In genomic region chr7:83366629-83367028, GRCh38 we compare ENCODE assay signal across 19 cellular contexts.
DNase-seq lines count a peak whose midpoint lies in the region; ATAC-seq and TF ChIP-seq lines count a peak whose summit lies in the region.
"Had no signal": no experiment of that assay in that cellular context is flagged by ENCODE, and none has a peak within 500 bp of the region (broad histone marks: within the 10 kb centered on the region; RNA-seq: fewer than 3 reads in every experiment).

No MANE protein-coding gene starts in this region.

- no peak overlapping the region for H3K27ac ChIP-seq in SK-N-SH (ENCODE audit: low read depth in 2 of 2, low read length in 1 of 2)
- H3K27ac ChIP-seq in psoas muscle: no peak overlapping the region
- H3K27ac ChIP-seq in lower lobe of right lung: no peak overlapping the region
- H3K27ac ChIP-seq: ovary, SK-N-MC, transverse colon had no signal

- CTCF ChIA-PET in SK-N-SH (lab: Yijun Ruan, JAX): interaction anchor here (0.7 to 1.7 kb wide), 11 partner anchors 11 to 628 kb away, joined by 3 to 9 read pairs (median 4); no protein-coding TSS in a partner anchor

- DNase-seq in NCI-H1417 (lab: John Stamatoyannopoulos, UW): peak in 2 of 3 experiments; percentile 22 to 27
- DNase-seq in NCI-H1417 treated with DMSO at 0.1 percent for 48 hours (lab: John Stamatoyannopoulos, UW): no peak
- no peak for DNase-seq in LNCaP clone FGC (ENCODE audit: low read depth)
- no peak for DNase-seq in SK-N-SH
- DNase-seq in activated CD4-positive, CD25-positive, alpha-beta regulatory T cell treated with anti-CD3 and anti-CD28 coated beads, Interleukin-2, amount 50 U/mL, for 72 hours: no peak
- DNase-seq in psoas muscle: no peak
- no peak for DNase-seq in lower lobe of right lung
- DNase-seq: activated CD4-positive, alpha-beta T cell treated with anti-CD3 and anti-CD28 coated beads for 36 hours; activated T-cell treated with anti-CD3 and anti-CD28 coated beads, Interleukin-2, amount 50 U/mL, for 24 hours; amniotic stem cell; Caco-2; dermis blood vessel endothelial cell; KG1; ovary; stimulated activated CD8-positive, alpha-beta memory T cell treated with anti-CD3 and anti-CD28 coated beads, Interleukin-4, amount 100 ng/mL, for 48 hours; transverse colon had no signal

- H4K20me1 ChIP-seq in SK-N-SH (ENCODE audit: insufficient read depth): no peaks in the 10 kb centered on the region

- H3K4me1 ChIP-seq in SK-N-SH (ENCODE audit: control insufficient read depth in 1 of 2, insufficient read depth in 2 of 2, low read depth in 1 of 2, low read length in 1 of 2) (no peaks in the 10 kb centered on the region; a peak in 1 of 4 replicates), psoas muscle (no peaks in the 10 kb centered on the region), lower lobe of right lung (no peaks in the 10 kb centered on the region)
- H3K4me1 ChIP-seq: Caco-2, transverse colon had no signal

- no peaks in the 10 kb centered on the region for H3K9me2 ChIP-seq in SK-N-SH

- TF ChIP-seq CTCF in LNCaP clone FGC (IDR thresholded peaks at IDR 0.05; ENCODE audit: control insufficient read depth, extremely low read depth, insufficient read depth): peak; percentile 27
- TF ChIP-seq CTCF in SK-N-SH (IDR thresholded peaks at IDR 0.05): peak; percentile 51
- peak in 2 of 3 experiments; percentile 12 to 50 for TF ChIP-seq CTCF in nephron (IDR thresholded peaks at IDR 0.05; ENCODE audit: unreplicated experiment in 3 of 3)
- no peak for TF ChIP-seq CTCF in psoas muscle (IDR thresholded peaks at IDR 0.05)
- no peak for TF ChIP-seq CTCF in lower lobe of right lung (IDR thresholded peaks at IDR 0.05)

- peak; percentile 35; the same call in 1 of the 2 replicates for TF ChIP-seq RAD21 in SK-N-SH (IDR thresholded peaks at IDR 0.05; ENCODE audit: low read length)

- H3K9ac ChIP-seq in SK-N-SH: no peak overlapping the region

- no peak overlapping the region for H3K4me3 Mint-ChIP-seq in nephron
- H3K4me3 Mint-ChIP-seq: activated CD4-positive, alpha-beta T cell treated with anti-CD3 and anti-CD28 coated beads for 36 hours; activated T-cell treated with anti-CD3 and anti-CD28 coated beads, Interleukin-2, amount 50 U/mL, for 24 hours; memory B cell had no signal

- no peak for ATAC-seq in psoas muscle
- ATAC-seq in lower lobe of right lung: no peak
- ATAC-seq: activated CD4-positive, alpha-beta T cell treated with anti-CD3 and anti-CD28 coated beads for 36 hours had no signal

- H3K4me1 Mint-ChIP-seq in nephron: peaks cover 11% of the 10 kb centered on the region
- H3K4me1 Mint-ChIP-seq: activated CD4-positive, alpha-beta T cell treated with anti-CD3 and anti-CD28 coated beads for 36 hours; memory B cell had no signal

- POLR2A ChIA-PET in SK-N-SH (lab: Yijun Ruan, JAX): no interaction called here

- no peak overlapping the region for H3K27ac Mint-ChIP-seq in nephron
- H3K27ac Mint-ChIP-seq: activated CD4-positive, alpha-beta T cell treated with anti-CD3 and anti-CD28 coated beads for 36 hours; activated T-cell treated with anti-CD3 and anti-CD28 coated beads, Interleukin-2, amount 50 U/mL, for 24 hours; memory B cell had no signal

- 31% methylated on average over 2 of the region's 2 CpGs for WGBS in SK-N-SH (ENCODE audit: low lambda C conversion rate)
- 30 to 42% (median 38%) methylated on average over 2 of the region's 2 CpGs for WGBS in psoas muscle, 3 donors

- no peak for TF ChIP-seq EP300 in SK-N-SH (IDR thresholded peaks at IDR 0.05; ENCODE audit: borderline replicate concordance in 1 of 2, low read depth in 1 of 2, low read length in 1 of 2)

- no peaks in the 10 kb centered on the region for H3K9me3 Mint-ChIP-seq in nephron
- H3K9me3 Mint-ChIP-seq: memory B cell had no signal

- H3K9me3 ChIP-seq in SK-N-SH (no peaks in the 10 kb centered on the region), psoas muscle (no peaks in the 10 kb centered on the region), lower lobe of right lung (no peaks in the 10 kb centered on the region)
- H3K9me3 ChIP-seq: Caco-2, ovary, transverse colon had no signal

- H3K36me3 ChIP-seq in SK-N-SH (replicated peaks in 1 of 2; ENCODE audit: control insufficient read depth in 1 of 2, insufficient read depth in 2 of 2, low read length in 1 of 2) (no peaks in the 10 kb centered on the region), psoas muscle (ENCODE audit: insufficient read depth in 1 of 2, low read depth in 1 of 2) (no peaks in the 10 kb centered on the region), lower lobe of right lung (no peaks in the 10 kb centered on the region)
- H3K36me3 ChIP-seq: ovary, transverse colon had no signal

- H3K4me3 ChIP-seq in LNCaP clone FGC (ENCODE audit: low read depth, low read length) (no peak overlapping the region), SK-N-SH (ENCODE audit: low read depth in 2 of 2, low read length in 1 of 2) (no peak overlapping the region), psoas muscle (no peak overlapping the region), lower lobe of right lung (no peak overlapping the region)
- H3K4me3 ChIP-seq: ovary, SK-N-MC, transverse colon had no signal

- no peak overlapping the region for H3K4me2 ChIP-seq in SK-N-SH

- no peaks in the 10 kb centered on the region for H3K27me3 ChIP-seq in SK-N-SH (ENCODE audit: insufficient read depth)
- H3K27me3 ChIP-seq in psoas muscle (ENCODE audit: insufficient read depth in 3 of 3, low read length in 2 of 3): peaks cover 0 to 3% (median 0%) of the 10 kb centered on the region in 3 donors
- no peaks in the 10 kb centered on the region for H3K27me3 ChIP-seq in lower lobe of right lung (ENCODE audit: low read depth)
- H3K27me3 ChIP-seq: ovary, transverse colon had no signal

- intact Hi-C loops in psoas muscle (cut with DNase I) (no loop called here), lower lobe of right lung (cut with DNase I) (no loop called here)

- H2AFZ ChIP-seq in SK-N-SH (ENCODE audit: low read depth): no peak overlapping the region

- H3K36me3 Mint-ChIP-seq in nephron (ENCODE audit: low read depth): no peaks in the 10 kb centered on the region
- H3K36me3 Mint-ChIP-seq: memory B cell had no signal

- H3F3A ChIP-seq in SK-N-SH (replicated peaks; ENCODE audit: insufficient read depth): no peaks in the 10 kb centered on the region

- no peaks in the 10 kb centered on the region for H3K27me3 Mint-ChIP-seq in nephron (ENCODE audit: low read depth)
- H3K27me3 Mint-ChIP-seq: activated CD4-positive, alpha-beta T cell treated with anti-CD3 and anti-CD28 coated beads for 36 hours; activated T-cell treated with anti-CD3 and anti-CD28 coated beads, Interleukin-2, amount 50 U/mL, for 24 hours; memory B cell had no signal

- H3K79me2 ChIP-seq in SK-N-SH (ENCODE audit: insufficient read depth): no peaks in the 10 kb centered on the region

TF ChIP-seq in SK-N-SH, 30 proteins besides CTCF, POLR2A, EP300 and RAD21:
- TF ChIP-seq ZBTB33 (IDR thresholded peaks at IDR 0.05; ENCODE audit: borderline replicate concordance, low read depth) (no peak), RCOR1 (IDR thresholded peaks at IDR 0.05; ENCODE audit: low read length) (no peak), GATA2 (CRISPR knock-in tag; IDR thresholded peaks at IDR 0.05) (peak; percentile 7; the same call in 1 of the 2 replicates)

Comparison
In these comparisons a context has a peak if more than half of its experiments do, and no peak if none do; other contexts are left out.
1. DNase-seq: peak in NCI-H1417 (2 of 3); none in NCI-H1417 treated with DMSO at 0.1 percent for 48 hours (single experiment), LNCaP clone FGC (single experiment), SK-N-SH (single experiment), activated CD4-positive, CD25-positive, alpha-beta regulatory T cell treated with anti-CD3 and anti-CD28 coated beads, Interleukin-2, amount 50 U/mL, for 72 hours (single experiment), psoas muscle (0 of 2) and lower lobe of right lung (single experiment).
2. CTCF ChIP-seq: peak in LNCaP clone FGC (single experiment), SK-N-SH (single experiment) and nephron (2 of 3); none in psoas muscle (single experiment) and lower lobe of right lung (single experiment).